In genomic region chr1:106268070-106268469, GRCh38 we compare ENCODE assay signal across 11 cellular contexts.
A peak's percentile ranks its signal among the peaks of the same experiment; 100 is the strongest.
DNase-seq lines count a peak whose midpoint lies in the region; ATAC-seq and TF ChIP-seq lines count a peak whose summit lies in the region.
"Had no signal": no experiment of that assay in that cellular context is flagged by ENCODE, and none has a peak within 500 bp of the region (broad histone marks: within the 10 kb centered on the region; RNA-seq: fewer than 3 reads in every experiment).

No MANE protein-coding gene starts in this region.

- no peak overlapping the region for H3K4me3 Mint-ChIP-seq in activated CD8-positive, alpha-beta memory T cell treated with anti-CD3 and anti-CD28 coated beads, Interleukin-2, amount 10 ng/mL, durations not matched to agents 7 days and 5 days
- H3K4me3 Mint-ChIP-seq: activated T-cell treated with anti-CD3 and anti-CD28 coated beads, Interleukin-2, amount 50 U/mL, for 4 hours had no signal

- no peak for ATAC-seq in HG03469 (IDR thresholded peaks at IDR 0.05; ENCODE audit: unreplicated experiment)
- ATAC-seq in activated CD8-positive, alpha-beta memory T cell treated with anti-CD3 and anti-CD28 coated beads, Interleukin-2, amount 10 ng/mL, durations not matched to agents 7 days and 5 days: no peak
- ATAC-seq: activated T-cell treated with anti-CD3 and anti-CD28 coated beads, Interleukin-2, amount 50 U/mL, for 4 hours; mucosa of descending colon; Right ventricle myocardium inferior had no signal

- no peaks in the 10 kb centered on the region for H3K79me2 ChIP-seq in PC-9 (ENCODE audit: low read depth)

- no TSS peak for BruUV-seq in PC-9 (replicated peaks; lab: Mats Ljungman, UMichigan)

- no peaks in the 10 kb centered on the region for H3K36me3 Mint-ChIP-seq in activated CD8-positive, alpha-beta memory T cell treated with anti-CD3 and anti-CD28 coated beads, Interleukin-2, amount 10 ng/mL, durations not matched to agents 7 days and 5 days

- peaks cover 13% of the 10 kb centered on the region for H3K9me3 Mint-ChIP-seq in activated CD8-positive, alpha-beta memory T cell treated with anti-CD3 and anti-CD28 coated beads, Interleukin-2, amount 10 ng/mL, durations not matched to agents 7 days and 5 days (ENCODE audit: low read depth)

- no peaks in the 10 kb centered on the region for H3F3A ChIP-seq in PC-9 (ENCODE audit: insufficient read depth, low read depth)

- H3K4me3 ChIP-seq in PC-9: no peak overlapping the region
- H3K4me3 ChIP-seq: mucosa of descending colon had no signal

- no peaks in the 10 kb centered on the region for H3K4me1 ChIP-seq in PC-9 (replicated peaks; ENCODE audit: insufficient read depth)

- intact Hi-C loops in head of caudate nucleus (cut with DNase I) (no loop called here), PC-9 (cut with micrococcal nuclease; ENCODE audit: unreplicated experiment) (no loop called here)

- H2AFZ ChIP-seq in PC-9: no peak overlapping the region

- DNase-seq in COLO829 (ENCODE audit: low spot score): peak; percentile 7
- peak; percentile 32 for DNase-seq in HPDE6-E6E7 (ENCODE audit: extremely low spot score)
- peak; percentile 53 for DNase-seq in RKO (ENCODE audit: low spot score)
- peak in 37 of 42 donors; percentile 1 to 76 (median 30) for DNase-seq in head of caudate nucleus
- DNase-seq in activated gamma-delta T cell treated with Interleukin-2 at 50 U/mL for 16 hours: no peak
- DNase-seq in activated CD8-positive, alpha-beta memory T cell treated with anti-CD3 and anti-CD28 coated beads, Interleukin-2, amount 10 ng/mL, durations not matched to agents 7 days and 5 days: no peak
- DNase-seq in PC-9: no peak
- DNase-seq: activated T-cell treated with anti-CD3 and anti-CD28 coated beads, Interleukin-2, amount 50 U/mL, for 4 hours; mucosa of descending colon had no signal

- no peaks in the 10 kb centered on the region for H3K4me1 Mint-ChIP-seq in activated CD8-positive, alpha-beta memory T cell treated with anti-CD3 and anti-CD28 coated beads, Interleukin-2, amount 10 ng/mL, durations not matched to agents 7 days and 5 days

- POLR2A ChIA-PET in PC-9 (lab: Charles Lee; ENCODE audit: unreplicated experiment): no interaction called here

- H3K27me3 Mint-ChIP-seq in activated CD8-positive, alpha-beta memory T cell treated with anti-CD3 and anti-CD28 coated beads, Interleukin-2, amount 10 ng/mL, durations not matched to agents 7 days and 5 days: no peaks in the 10 kb centered on the region

- no peaks in the 10 kb centered on the region; the same call in 1 of the 2 replicates for H3K9me2 ChIP-seq in PC-9 (ENCODE audit: insufficient read depth)

- H3K27ac Mint-ChIP-seq in activated CD8-positive, alpha-beta memory T cell treated with anti-CD3 and anti-CD28 coated beads, Interleukin-2, amount 10 ng/mL, durations not matched to agents 7 days and 5 days: no peak overlapping the region

- no peak overlapping the region for H3K27ac ChIP-seq in PC-9

- no peaks in the 10 kb centered on the region for H3K36me3 ChIP-seq in PC-9 (ENCODE audit: low read depth)

- CTCF ChIA-PET in activated CD8-positive, alpha-beta memory T cell treated with anti-CD3 and anti-CD28 coated beads, Interleukin-2, amount 10 ng/mL, durations not matched to agents 7 days and 5 days (lab: Charles Lee): no interaction called here
- CTCF ChIA-PET in PC-9 (lab: Charles Lee): no interaction called here

- no peaks in the 10 kb centered on the region for H4K20me1 ChIP-seq in PC-9 (ENCODE audit: insufficient read depth)

- no peaks in the 10 kb centered on the region for H3K27me3 ChIP-seq in PC-9 (ENCODE audit: insufficient read depth, low read depth)

- H3K9me3 ChIP-seq in PC-9 (ENCODE audit: insufficient read depth, low read depth): no peaks in the 10 kb centered on the region

- TF ChIP-seq CTCF in PC-9 (conservative IDR thresholded peaks at IDR 0.05): no peak; the same call in 1 of the 2 replicates

- no peak overlapping the region for H3K4me2 ChIP-seq in PC-9

Comparison
In these comparisons a context has a peak if more than half of its experiments do, and no peak if none do; other contexts are left out.
1. DNase-seq: peak in COLO829 (single experiment), HPDE6-E6E7 (single experiment), RKO (single experiment) and head of caudate nucleus (37 of 42); none in activated gamma-delta T cell treated with Interleukin-2 at 50 U/mL for 16 hours (single experiment), activated CD8-positive, alpha-beta memory T cell treated with anti-CD3 and anti-CD28 coated beads, Interleukin-2, amount 10 ng/mL, durations not matched to agents 7 days and 5 days (single experiment) and PC-9 (0 of 2).